ENCODE assay signal across 1 cellular context in genomic region chr3:128493221-128494151, GRCh38.
A peak's percentile ranks its signal among the peaks of the same experiment; 100 is the strongest.
TF ChIP-seq lines count a peak whose summit lies in the region.

No MANE protein-coding gene starts in this region.

TF ChIP-seq in HepG2, 621 proteins besides CTCF, POLR2A, EP300 and RAD21:
- no peak for TF ChIP-seq RBAK (CRISPR knock-in tag; IDR thresholded peaks at IDR 0.05)
- no peak for TF ChIP-seq ZNF367 (CRISPR knock-in tag; IDR thresholded peaks at IDR 0.05; ENCODE audit: borderline replicate concordance)
- TF ChIP-seq ZSCAN31 (CRISPR knock-in tag; IDR thresholded peaks at IDR 0.05; ENCODE audit: low read depth) = no peak
- 0 out of 2 replicates have a peak, but pooled peaks have one; percentile 15 for TF ChIP-seq ZBTB38 (CRISPR knock-in tag; IDR thresholded peaks at IDR 0.05)
- TF ChIP-seq ONECUT2 (CRISPR knock-in tag; IDR thresholded peaks at IDR 0.05) = no peak
- TF ChIP-seq, protein P1, sequence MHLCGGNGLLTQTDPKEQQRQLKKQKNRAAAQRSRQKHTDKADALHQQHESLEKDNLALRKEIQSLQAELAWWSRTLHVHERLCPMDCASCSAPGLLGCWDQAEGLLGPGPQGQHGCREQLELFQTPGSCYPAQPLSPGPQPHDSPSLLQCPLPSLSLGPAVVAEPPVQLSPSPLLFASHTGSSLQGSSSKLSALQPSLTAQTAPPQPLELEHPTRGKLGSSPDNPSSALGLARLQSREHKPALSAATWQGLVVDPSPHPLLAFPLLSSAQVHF (CRISPR knock-in tag; IDR thresholded peaks at IDR 0.05) = no peak
- no peak for TF ChIP-seq U2AF2 (IDR thresholded peaks at IDR 0.05; ENCODE audit: low read depth, low read length)
- TF ChIP-seq SIN3B (IDR thresholded peaks at IDR 0.05; ENCODE audit: low read length) = no peak
- TF ChIP-seq LCORL (IDR thresholded peaks at IDR 0.05) = no peak
- 0 out of 2 replicates have a peak, but pooled peaks have one; percentile 40 for TF ChIP-seq LCORL (CRISPR knock-in tag; IDR thresholded peaks at IDR 0.05)
- TF ChIP-seq KMT2A (CRISPR knock-in tag; IDR thresholded peaks at IDR 0.05) = no peak
- TF ChIP-seq NR3C1 (CRISPR knock-in tag; IDR thresholded peaks at IDR 0.05) = no peak
- TF ChIP-seq MYC (CRISPR knock-in tag; IDR thresholded peaks at IDR 0.05; ENCODE audit: borderline replicate concordance) = 0 out of 2 replicates have a peak, but pooled peaks have one; percentile 26
- no peak for TF ChIP-seq NBN (conservative IDR thresholded peaks at IDR 0.05)
- no peak for TF ChIP-seq ZBTB42 (CRISPR knock-in tag; IDR thresholded peaks at IDR 0.05)
- no peak for TF ChIP-seq FOXC1 (CRISPR knock-in tag; IDR thresholded peaks at IDR 0.05; ENCODE audit: borderline replicate concordance)
- no peak for TF ChIP-seq GLI4 (CRISPR knock-in tag; IDR thresholded peaks at IDR 0.05; ENCODE audit: borderline replicate concordance)
- TF ChIP-seq ZBTB33 (CRISPR knock-in tag; IDR thresholded peaks at IDR 0.05) = peak; percentile 77; the same call in 1 of the 2 replicates
- TF ChIP-seq CAMTA2 (CRISPR knock-in tag; IDR thresholded peaks at IDR 0.05; ENCODE audit: borderline replicate concordance) = no peak
- TF ChIP-seq CCAR2 (optimal IDR thresholded peaks at IDR 0.05; ENCODE audit: low read depth, low read length) = no peak
- TF ChIP-seq ZNF235 (CRISPR knock-in tag; IDR thresholded peaks at IDR 0.05; ENCODE audit: borderline replicate concordance) = no peak
- no peak for TF ChIP-seq MAFF (IDR thresholded peaks at IDR 0.05; ENCODE audit: low read depth, low read length)
- TF ChIP-seq SMAD9 (CRISPR knock-in tag; IDR thresholded peaks at IDR 0.05) = no peak
- no peak for TF ChIP-seq ZNF292 (CRISPR knock-in tag; IDR thresholded peaks at IDR 0.05; ENCODE audit: borderline replicate concordance, low read depth)
- TF ChIP-seq TEF (CRISPR knock-in tag; IDR thresholded peaks at IDR 0.05) = no peak
- no peak for TF ChIP-seq CENPT (CRISPR knock-in tag; IDR thresholded peaks at IDR 0.05; ENCODE audit: low read depth)
- no peak for TF ChIP-seq HNRNPK (IDR thresholded peaks at IDR 0.05; ENCODE audit: low read depth, low read length, poor library complexity, severe bottlenecking)
- TF ChIP-seq MAX (IDR thresholded peaks at IDR 0.05) = no peak
- TF ChIP-seq, protein P2, sequence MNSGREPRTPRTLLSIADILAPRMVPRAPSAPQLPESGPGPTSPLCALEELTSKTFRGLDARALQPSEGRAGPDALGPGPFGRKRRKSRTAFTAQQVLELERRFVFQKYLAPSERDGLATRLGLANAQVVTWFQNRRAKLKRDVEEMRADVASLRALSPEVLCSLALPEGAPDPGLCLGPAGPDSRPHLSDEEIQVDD (CRISPR knock-in tag; IDR thresholded peaks at IDR 0.05; ENCODE audit: borderline replicate concordance) = no peak
- TF ChIP-seq ZNF225 (CRISPR knock-in tag; IDR thresholded peaks at IDR 0.05) = 0 out of 2 replicates have a peak, but pooled peaks have one; percentile 4
- no peak for TF ChIP-seq TMF1 (CRISPR knock-in tag; IDR thresholded peaks at IDR 0.05; ENCODE audit: low read depth)
- TF ChIP-seq MBNL3 (CRISPR knock-in tag; conservative IDR thresholded peaks at IDR 0.05) = no peak
- TF ChIP-seq MLXIP (CRISPR knock-in tag; IDR thresholded peaks at IDR 0.05; ENCODE audit: borderline replicate concordance) = no peak
- TF ChIP-seq ZNF547 (CRISPR knock-in tag; IDR thresholded peaks at IDR 0.05) = no peak
- no peak for TF ChIP-seq ZNF382 (CRISPR knock-in tag; IDR thresholded peaks at IDR 0.05; ENCODE audit: borderline replicate concordance)
- TF ChIP-seq, protein P3, sequence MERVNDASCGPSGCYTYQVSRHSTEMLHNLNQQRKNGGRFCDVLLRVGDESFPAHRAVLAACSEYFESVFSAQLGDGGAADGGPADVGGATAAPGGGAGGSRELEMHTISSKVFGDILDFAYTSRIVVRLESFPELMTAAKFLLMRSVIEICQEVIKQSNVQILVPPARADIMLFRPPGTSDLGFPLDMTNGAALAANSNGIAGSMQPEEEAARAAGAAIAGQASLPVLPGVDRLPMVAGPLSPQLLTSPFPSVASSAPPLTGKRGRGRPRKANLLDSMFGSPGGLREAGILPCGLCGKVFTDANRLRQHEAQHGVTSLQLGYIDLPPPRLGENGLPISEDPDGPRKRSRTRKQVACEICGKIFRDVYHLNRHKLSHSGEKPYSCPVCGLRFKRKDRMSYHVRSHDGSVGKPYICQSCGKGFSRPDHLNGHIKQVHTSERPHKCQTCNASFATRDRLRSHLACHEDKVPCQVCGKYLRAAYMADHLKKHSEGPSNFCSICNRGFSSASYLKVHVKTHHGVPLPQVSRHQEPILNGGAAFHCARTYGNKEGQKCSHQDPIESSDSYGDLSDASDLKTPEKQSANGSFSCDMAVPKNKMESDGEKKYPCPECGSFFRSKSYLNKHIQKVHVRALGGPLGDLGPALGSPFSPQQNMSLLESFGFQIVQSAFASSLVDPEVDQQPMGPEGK (CRISPR knock-in tag; IDR thresholded peaks at IDR 0.05) = peak; percentile 56
TF ChIP-seq in HepG2: peak in this region for 6.
